Comparison of ENCODE assay signal across 26 cellular contexts in genomic region chr21:40678681-40679284, GRCh38.
"Had no signal": no experiment of that assay in that cellular context is flagged by ENCODE, and none has a peak within 500 bp of the region (broad histone marks: within the 10 kb centered on the region; RNA-seq: fewer than 3 reads in every experiment).

No MANE protein-coding gene starts in this region.

- FAIRE-seq: urothelium cell line had no signal

- H3K36me3 ChIP-seq: cardiac muscle cell, colonic mucosa, heart right ventricle, left ventricle myocardium inferior, neutrophil, prostate gland, transverse colon had no signal

- H3K27ac ChIP-seq: cardiac muscle cell, colonic mucosa, heart right ventricle, left ventricle myocardium inferior, neutrophil, prostate gland, skin epidermis, testis, transverse colon had no signal

- ATAC-seq: activated naive CD4-positive, alpha-beta T cell treated with anti-CD3 and anti-CD28 coated beads, Interleukin-2, amount 50 U/mL, for 72 hours; activated T-cell treated with anti-CD3 and anti-CD28 coated beads, Interleukin-2, amount 50 U/mL, for 72 hours; heart right ventricle; sciatic nerve; stimulated activated naive CD8-positive, alpha-beta T cell treated with anti-CD3 and anti-CD28 coated beads, Interleukin-15, Interleukin-2, amounts not matched to agents 100 U/mL and 50 U/mL, for 24 hours had no signal

- H3K27ac Mint-ChIP-seq: activated naive CD4-positive, alpha-beta T cell treated with anti-CD3 and anti-CD28 coated beads, Interleukin-2, amount 50 U/mL, for 72 hours; activated T-cell treated with anti-CD3 and anti-CD28 coated beads, Interleukin-2, amount 50 U/mL, for 72 hours; nephron; T-helper 2 cell treated with Interferon-gamma antibody and Interleukin-4, amounts not matched to agents 5 μg/mL and 100 μg/mL, for 36 hours had no signal

- H3K9me3 ChIP-seq: colonic mucosa, left ventricle myocardium inferior, neutrophil, prostate gland, testis, transverse colon had no signal

- H3K4me3 ChIP-seq: cardiac muscle cell, colonic mucosa, heart right ventricle, left ventricle myocardium inferior, lung, prostate gland, testis, transverse colon had no signal

- H3K4me1 ChIP-seq: colonic mucosa, heart right ventricle, left ventricle myocardium inferior, prostate gland, testis, transverse colon had no signal

- H3K27me3 ChIP-seq: cardiac muscle cell, colonic mucosa, neutrophil, testis, transverse colon had no signal

- H3K4me3 Mint-ChIP-seq: activated T-cell treated with anti-CD3 and anti-CD28 coated beads, Interleukin-2, amount 50 U/mL, for 72 hours; nephron; T-helper 2 cell treated with Interferon-gamma antibody and Interleukin-4, amounts not matched to agents 5 μg/mL and 100 μg/mL, for 36 hours had no signal

- DNase-seq: activated CD4-positive, alpha-beta T cell treated with anti-CD3 and anti-CD28 coated beads for 4 hours; activated CD4-positive, alpha-beta T cell treated with anti-CD3 and anti-CD28 coated beads, Interleukin-2, amount 50 U/mL, for 4 hours; activated naive CD4-positive, alpha-beta T cell; activated T-cell treated with anti-CD3 and anti-CD28 coated beads for 4 hours; activated T-cell treated with anti-CD3 and anti-CD28 coated beads, Interleukin-2, amount 50 U/mL, for 72 hours; cerebellar nuclear complex; colonic mucosa; effector memory CD4-positive, alpha-beta T cell; heart right ventricle; left ventricle myocardium inferior; retina; stimulated activated CD4-positive, alpha-beta T cell treated with anti-CD3 and anti-CD28 coated beads, Interleukin-12 subunit alpha, Interleukin-12 subunit beta, amount 100 ng/mL, for 4 hours; stimulated activated CD4-positive, alpha-beta T cell treated with anti-CD3 and anti-CD28 coated beads, Interleukin-4, amount 100 ng/mL, for 1 hour; stimulated activated naive CD8-positive, alpha-beta T cell treated with anti-CD3 and anti-CD28 coated beads, Interleukin-15, Interleukin-2, amounts not matched to agents 100 U/mL and 50 U/mL, for 24 hours; testis; transverse colon had no signal
